Comparison of ENCODE assay signal across 11 cellular contexts in the genomic region with DNA sequence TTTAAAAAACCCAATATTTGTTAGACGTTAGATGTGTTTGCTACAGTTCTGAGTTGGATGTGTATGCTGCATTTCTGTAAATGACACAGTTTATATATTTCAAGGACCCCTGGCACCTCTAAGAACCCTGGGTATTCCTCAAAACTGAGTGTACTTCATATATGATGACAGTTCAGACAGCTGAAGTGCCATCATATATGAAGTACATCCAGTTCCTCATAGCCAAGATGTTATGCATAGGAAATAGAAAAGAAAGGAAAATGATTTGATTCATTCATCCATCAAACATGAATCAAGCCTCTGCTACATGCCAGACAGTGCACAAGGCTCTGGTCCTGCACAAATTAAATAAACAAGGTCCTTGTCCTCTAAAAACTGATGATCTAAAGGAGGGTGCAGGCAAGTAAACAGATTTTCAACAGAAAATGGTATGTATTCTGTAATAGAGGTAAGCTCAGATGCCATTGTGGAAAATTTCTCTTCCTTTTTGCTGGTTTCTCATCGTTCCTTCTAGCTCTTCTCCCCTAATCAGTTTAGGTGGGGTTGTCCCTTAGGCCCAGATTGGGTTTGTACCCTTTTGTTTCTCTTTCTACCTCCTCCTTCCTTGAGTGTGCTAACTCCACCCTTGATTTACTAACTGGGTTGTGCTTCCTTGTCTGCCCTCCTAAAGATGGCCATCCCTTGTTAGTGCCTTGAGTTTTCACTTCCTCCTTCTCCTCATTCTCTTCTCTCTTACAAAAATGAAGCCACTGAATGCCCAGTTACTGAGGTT. TPM values are rescaled to one million over a fixed set of nuclear protein-coding genes. Genes with fewer than 3 reads are reported as not detected.
DNase-seq lines count a peak whose midpoint lies in the region; ATAC-seq and TF ChIP-seq lines count a peak whose summit lies in the region.
"Had no signal": no experiment of that assay in that cellular context is flagged by ENCODE, and none has a peak within 500 bp of the region (broad histone marks: within the 10 kb centered on the region; RNA-seq: fewer than 3 reads in every experiment).

No MANE protein-coding gene starts in this region.

- no peak for TF ChIP-seq POLR2A in erythroblast (IDR thresholded peaks at IDR 0.05; ENCODE audit: low read length)

- H3K4me3 Mint-ChIP-seq in naive B cell, result peak overlapping the region in 1 of 8 donors; percentile 16
- H3K4me3 Mint-ChIP-seq: T-helper 17 cell had no signal

- peaks cover 7 to 16% (median 9%) of the 10 kb centered on the region in 3 donors for H3K4me1 Mint-ChIP-seq in naive B cell
- H3K4me1 Mint-ChIP-seq: T-helper 17 cell had no signal

- ATAC-seq in GM18907 (IDR thresholded peaks at IDR 0.05; ENCODE audit: unreplicated experiment) (peak; percentile 68), HG02571 (IDR thresholded peaks at IDR 0.05; ENCODE audit: unreplicated experiment) (peak; percentile 46), HG03558 (IDR thresholded peaks at IDR 0.05; ENCODE audit: extremely low read depth, unreplicated experiment) (peak; percentile 29), naive B cell (ENCODE audit: low read depth in 2 of 2) (peak; percentile 28 to 60)
- ATAC-seq: T-helper 17 cell had no signal

- DNase-seq in naive B cell, result no peak
- DNase-seq in islet precursor cell, result no peak
- no peak for DNase-seq in erythroblast (lab: John Stamatoyannopoulos, UW)
- DNase-seq in NCI-H774 (lab: John Stamatoyannopoulos, UW), result no peak
- no peak for DNase-seq in COLO829 (ENCODE audit: low spot score)
- DNase-seq: activated T-cell treated with anti-CD3 and anti-CD28 coated beads, Interleukin-2, amount 50 U/mL, for 1 hour; NCI-H69; T-helper 17 cell had no signal

- peaks cover 16 to 27% (median 24%) of the 10 kb centered on the region in 3 donors for H3K27me3 Mint-ChIP-seq in naive B cell

- H3K9me3 Mint-ChIP-seq in naive B cell, result peaks cover 0 to under 1% (median 0%) of the 10 kb centered on the region in 7 donors

- H3K27ac Mint-ChIP-seq in naive B cell, result no peak overlapping the region
- H3K27ac Mint-ChIP-seq: T-helper 17 cell had no signal

- H3K36me3 Mint-ChIP-seq in naive B cell, result no peaks in the 10 kb centered on the region

RNA-seq across cellular contexts. Expression of gene SMIM30, which starts 25.3 kb away (rescaled TPM):
- polyA plus RNA-seq in naive B cell (ENCODE audit: low read depth in 6 of 6), result 10 to 100 TPM; 32.9 to 79.7 (median 53.6) TPM

RNA-seq across cellular contexts. Expression of gene GPR85, which starts 57.0 kb away (rescaled TPM):
- polyA plus RNA-seq in naive B cell (ENCODE audit: low read depth in 6 of 6), result not detected
